33 cellular contexts compared by ENCODE assay signal in the genomic region with DNA sequence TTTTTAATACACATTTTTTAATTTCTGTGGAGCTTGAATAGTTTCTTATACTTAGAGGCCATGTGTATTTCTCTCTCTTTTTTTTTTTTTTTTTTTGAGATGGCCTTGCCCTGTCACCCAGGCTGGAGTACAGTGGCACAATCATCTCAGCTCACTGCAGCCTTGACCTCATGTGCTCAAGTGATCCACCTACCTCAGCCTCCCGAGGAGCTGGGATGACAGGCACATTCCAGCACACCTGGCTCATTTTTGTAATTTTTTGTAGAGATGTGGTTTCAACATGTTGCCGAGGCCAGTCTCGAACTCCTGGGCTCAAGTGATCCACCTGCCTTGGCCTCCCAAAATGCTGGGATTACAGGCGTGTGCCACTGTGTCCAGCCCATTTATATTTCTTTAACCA.
"Had no signal": no experiment of that assay in that cellular context is flagged by ENCODE, and none has a peak within 500 bp of the region (broad histone marks: within the 10 kb centered on the region; RNA-seq: fewer than 3 reads in every experiment).

No MANE protein-coding gene starts in this region.

- H3K9ac ChIP-seq: KMS-11 had no signal

- H3K27me3 Mint-ChIP-seq: activated CD4-positive, alpha-beta T cell treated with anti-CD3 and anti-CD28 coated beads, Interleukin-2, amount 10 ng/mL, durations not matched to agents 24 days and 14 days; activated CD8-positive, alpha-beta T cell treated with anti-CD3 and anti-CD28 coated beads for 36 hours; activated naive CD4-positive, alpha-beta T cell treated with anti-CD3 and anti-CD28 coated beads, Interleukin-2, amount 50 U/mL, for 24 hours; activated naive CD8-positive, alpha-beta T cell treated with anti-CD3 and anti-CD28 coated beads, Interleukin-2, amount 10 ng/mL, durations not matched to agents 7 days and 5 days; T-cell had no signal

- H3K27ac Mint-ChIP-seq: activated CD4-positive, alpha-beta T cell treated with anti-CD3 and anti-CD28 coated beads, Interleukin-2, amount 10 ng/mL, durations not matched to agents 24 days and 14 days; activated naive CD8-positive, alpha-beta T cell treated with anti-CD3 and anti-CD28 coated beads, Interleukin-2, amount 10 ng/mL, durations not matched to agents 7 days and 5 days; activated T-helper 2 cell treated with anti-CD3 and anti-CD28 coated beads, Interferon-gamma antibody, Interleukin-2, Interleukin-4, amounts not matched to agents 10 μg/mL and 5 μg/mL and 100 μg/mL, durations not matched to agents 14 hours and 24 hours and 36 hours had no signal

- ATAC-seq: activated CD8-positive, alpha-beta T cell treated with anti-CD3 and anti-CD28 coated beads for 36 hours; activated T-cell treated with anti-CD3 and anti-CD28 coated beads, Interleukin-2, amount 50 U/mL, for 72 hours; body of pancreas; Right ventricle myocardium inferior; T-cell had no signal

- H3K27me3 ChIP-seq: body of pancreas, breast epithelium had no signal

- H3K9me3 ChIP-seq: body of pancreas, breast epithelium had no signal

- H3K36me3 ChIP-seq: breast epithelium had no signal

- H3K4me2 ChIP-seq: KMS-11, PC-9 had no signal

- DNase-seq: activated CD4-positive, alpha-beta T cell treated with anti-CD3 and anti-CD28 coated beads, Interleukin-2, amount 10 ng/mL, durations not matched to agents 24 days and 14 days; activated CD4-positive, alpha-beta T cell treated with anti-CD3 and anti-CD28 coated beads, Interleukin-2, amount 50 U/mL, for 4 hours; activated CD8-positive, alpha-beta T cell treated with anti-CD3 and anti-CD28 coated beads for 36 hours; activated gamma-delta T cell; activated naive CD4-positive, alpha-beta T cell treated with Interleukin-2 at 50 U/mL for 16 hours; activated naive CD8-positive, alpha-beta T cell treated with anti-CD3 and anti-CD28 coated beads, Interleukin-2, amount 10 ng/mL, durations not matched to agents 7 days and 5 days; activated T-cell treated with anti-CD3 and anti-CD28 coated beads, Interleukin-2, amount 50 U/mL, for 1 hour; activated T-cell treated with anti-CD3 and anti-CD28 coated beads, Interleukin-2, amount 50 U/mL, for 72 hours; body of pancreas; cerebellar nuclear complex; MM.1S; MV-4-11; NCI-H1092; NCI-H1436 treated with DMSO at 0.1 percent for 48 hours; NCI-H1694 treated with DMSO at 0.1 percent for 48 hours; NCI-H2029; NCI-H2107; NCI-H2171; NCI-H510A; NCI-H526; NCI-H748 treated with DMSO at 0.1 percent for 48 hours; NK-92 treated with Interleukin-12 subunit alpha and Interleukin-12 subunit beta, amount 100 ng/mL, for 24 hours; PC-9; SIG-M5; T-cell; T-helper 2 cell; T-helper 9 cell had no signal

- H3K27ac ChIP-seq: body of pancreas, breast epithelium, KMS-11, PC-9, RWPE1 had no signal

- H3K4me3 Mint-ChIP-seq: activated CD4-positive, alpha-beta T cell treated with anti-CD3 and anti-CD28 coated beads, Interleukin-2, amount 10 ng/mL, durations not matched to agents 24 days and 14 days; activated CD8-positive, alpha-beta T cell treated with anti-CD3 and anti-CD28 coated beads for 36 hours; activated naive CD4-positive, alpha-beta T cell treated with anti-CD3 and anti-CD28 coated beads, Interleukin-2, amount 50 U/mL, for 24 hours; activated naive CD8-positive, alpha-beta T cell treated with anti-CD3 and anti-CD28 coated beads, Interleukin-2, amount 10 ng/mL, durations not matched to agents 7 days and 5 days; T-cell had no signal

- H3K4me3 ChIP-seq: body of pancreas, breast epithelium, PC-9 had no signal

- H3K9me3 Mint-ChIP-seq: activated CD4-positive, alpha-beta T cell treated with anti-CD3 and anti-CD28 coated beads, Interleukin-2, amount 10 ng/mL, durations not matched to agents 24 days and 14 days; activated CD8-positive, alpha-beta T cell treated with anti-CD3 and anti-CD28 coated beads for 36 hours; activated naive CD4-positive, alpha-beta T cell treated with anti-CD3 and anti-CD28 coated beads, Interleukin-2, amount 50 U/mL, for 24 hours; activated naive CD8-positive, alpha-beta T cell treated with anti-CD3 and anti-CD28 coated beads, Interleukin-2, amount 10 ng/mL, durations not matched to agents 7 days and 5 days; activated T-cell treated with anti-CD3 and anti-CD28 coated beads, Interleukin-2, amount 50 U/mL, for 72 hours; activated T-helper 2 cell treated with anti-CD3 and anti-CD28 coated beads, Interferon-gamma antibody, Interleukin-2, Interleukin-4, amounts not matched to agents 10 μg/mL and 5 μg/mL and 100 μg/mL, durations not matched to agents 14 hours and 24 hours and 36 hours; T-cell had no signal

- H2AFZ ChIP-seq: PC-9 had no signal
